In genomic region chr2:214051585-214051984, GRCh38 we compare ENCODE assay signal across 27 cellular contexts.
"Had no signal": no experiment of that assay in that cellular context is flagged by ENCODE, and none has a peak within 500 bp of the region (broad histone marks: within the 10 kb centered on the region; RNA-seq: fewer than 3 reads in every experiment).

No MANE protein-coding gene starts in this region.

- H3K4me3 ChIP-seq: stomach, suprapubic skin, testis, thoracic aorta, thyroid gland, tibial artery, tibial nerve, transverse colon, upper lobe of left lung, upper lobe of right lung, uterus, vagina had no signal

- H3K27me3 ChIP-seq: stomach, suprapubic skin, testis, thyroid gland, tibial artery, tibial nerve, transverse colon, upper lobe of left lung, upper lobe of right lung, uterus, vagina had no signal

- DNase-seq: stimulated activated CD4-positive, alpha-beta T cell treated with anti-CD3 and anti-CD28 coated beads, Interleukin-2, amount 100 ng/mL, for 48 hours; stimulated activated CD4-positive, alpha-beta T cell treated with anti-CD3 and anti-CD28 coated beads, Interleukin-4, amount 100 ng/mL, for 1 hour; stimulated activated CD4-positive, alpha-beta T cell treated with anti-CD3 and anti-CD28 coated beads, Interleukin-4, amount 100 ng/mL, for 24 hours; stimulated activated CD4-positive, alpha-beta T cell treated with anti-CD3 and anti-CD28 coated beads, Interleukin-4, amount 100 ng/mL, for 4 hours; stimulated activated CD8-positive, alpha-beta memory T cell treated with anti-CD3 and anti-CD28 coated beads, Interleukin-4, amount 100 ng/mL, for 48 hours; stimulated activated naive B cell treated with anti-CD40 and anti-IgM and Interleukin-4, amounts not matched to agents 10 μg/mL and 1 μg/mL and 100 μg/mL, for 72 hours; stimulated activated naive CD4-positive, alpha-beta T cell; stimulated activated naive CD4-positive, alpha-beta T cell treated with Interleukin-2 at 50 U/mL for 16 hours; stimulated activated naive CD8-positive, alpha-beta T cell treated with anti-CD3 and anti-CD28 coated beads, Interleukin-15, amount 100 ng/mL, for 72 hours; stimulated activated naive CD8-positive, alpha-beta T cell treated with anti-CD3 and anti-CD28 coated beads, Interleukin-15, Interleukin-2, amounts not matched to agents 100 U/mL and 50 U/mL, for 24 hours; stomach; substantia nigra; testis; thyroid gland; tibial artery; transverse colon; trophoblast cell; upper lobe of left lung; upper lobe of right lung; uterus had no signal

- H3K9me3 ChIP-seq: stomach, suprapubic skin, testis, thoracic aorta, thyroid gland, tibial artery, transverse colon, upper lobe of left lung, upper lobe of right lung, uterus, vagina had no signal

- ATAC-seq: stimulated activated effector memory CD8-positive, alpha-beta T cell treated with anti-CD3 and anti-CD28 coated beads, Interleukin-12 subunit alpha, Interleukin-12 subunit beta, amount 100 ng/mL, for 72 hours; stimulated activated memory B cell treated with anti-CD40 and anti-IgM and Interleukin-4, amounts not matched to agents 10 μg/mL and 1 μg/mL and 100 μg/mL, for 72 hours; stimulated activated naive B cell treated with anti-CD40 and anti-IgM and Interleukin-4, amounts not matched to agents 10 μg/mL and 1 μg/mL and 100 μg/mL, for 72 hours; stimulated activated naive CD8-positive, alpha-beta T cell treated with anti-CD3 and anti-CD28 coated beads, Interleukin-15, amount 100 ng/mL, for 72 hours; stimulated activated naive CD8-positive, alpha-beta T cell treated with anti-CD3 and anti-CD28 coated beads, Interleukin-15, Interleukin-2, amounts not matched to agents 100 U/mL and 50 U/mL, for 24 hours; upper lobe of right lung had no signal

- H3K36me3 ChIP-seq: stomach, suprapubic skin, thoracic aorta, thyroid gland, tibial artery, tibial nerve, transverse colon, upper lobe of left lung, upper lobe of right lung, uterus, vagina had no signal

- FAIRE-seq: urothelium cell line had no signal

- H3K27ac ChIP-seq: stomach, suprapubic skin, testis, thoracic aorta, thyroid gland, tibial artery, tibial nerve, transverse colon, upper lobe of left lung, upper lobe of right lung, uterus, vagina had no signal

- H3K4me1 ChIP-seq: stomach, suprapubic skin, testis, thyroid gland, transverse colon, upper lobe of left lung, upper lobe of right lung, uterus, vagina had no signal
